ENCODE assay signal across 9 cellular contexts in genomic region chr3:139676634-139677197, GRCh38. TPM values are rescaled to one million over a fixed set of nuclear protein-coding genes. Genes with fewer than 3 reads are reported as not detected.
DNase-seq lines count a peak whose midpoint lies in the region; ATAC-seq and TF ChIP-seq lines count a peak whose summit lies in the region.
"Had no signal": no experiment of that assay in that cellular context is flagged by ENCODE, and none has a peak within 500 bp of the region (broad histone marks: within the 10 kb centered on the region; RNA-seq: fewer than 3 reads in every experiment).

No MANE protein-coding gene starts in this region.

- H3K36me3 ChIP-seq in left lung (no peaks in the 10 kb centered on the region), suprapubic skin (no peaks in the 10 kb centered on the region)

- TF ChIP-seq POLR2A in suprapubic skin (IDR thresholded peaks at IDR 0.05): no peak

- CTCF ChIA-PET in activated CD4-positive, alpha-beta memory T cell treated with anti-CD3 and anti-CD28 coated beads, Interleukin-2, amount 10 ng/mL, durations not matched to agents 7 days and 5 days (lab: Charles Lee): no interaction called here

- no peak overlapping the region for H3K27ac ChIP-seq in left lung
- no peak overlapping the region for H3K27ac ChIP-seq in suprapubic skin

- H3K4me3 ChIP-seq in left lung (peak overlapping the region; percentile 76 to 82), suprapubic skin (peak overlapping the region; percentile 71)

- POLR2A ChIA-PET in activated CD4-positive, alpha-beta memory T cell treated with anti-CD3 and anti-CD28 coated beads, Interleukin-2, amount 10 ng/mL, durations not matched to agents 7 days and 5 days (lab: Charles Lee): no interaction called here

- H3K4me3 Mint-ChIP-seq in activated T-cell treated with anti-CD3 and anti-CD28 coated beads, Interleukin-2, amount 50 U/mL, for 4 hours: peak overlapping the region; percentile 83
- peak overlapping the region; percentile 19 for H3K4me3 Mint-ChIP-seq in activated CD4-positive, alpha-beta memory T cell treated with anti-CD3 and anti-CD28 coated beads, Interleukin-2, amount 10 ng/mL, durations not matched to agents 7 days and 5 days

- H3K4me1 ChIP-seq in left lung: peaks cover 0 to 11% of the 10 kb centered on the region in 2 donors
- peaks cover 21% of the 10 kb centered on the region for H3K4me1 ChIP-seq in suprapubic skin

- no peaks in the 10 kb centered on the region for H3K27me3 Mint-ChIP-seq in activated T-cell treated with anti-CD3 and anti-CD28 coated beads, Interleukin-2, amount 50 U/mL, for 4 hours (ENCODE audit: low read depth)
- peaks cover 2% of the 10 kb centered on the region for H3K27me3 Mint-ChIP-seq in activated CD4-positive, alpha-beta memory T cell treated with anti-CD3 and anti-CD28 coated beads, Interleukin-2, amount 10 ng/mL, durations not matched to agents 7 days and 5 days
- H3K27me3 Mint-ChIP-seq: stimulated activated memory B cell treated with anti-CD40 and anti-IgM and Interleukin-4, amounts not matched to agents 10 μg/mL and 1 μg/mL and 100 μg/mL, for 72 hours had no signal

- no peaks in the 10 kb centered on the region for H3K27me3 ChIP-seq in left lung
- no peaks in the 10 kb centered on the region for H3K27me3 ChIP-seq in suprapubic skin

- no peaks in the 10 kb centered on the region for H3K36me3 Mint-ChIP-seq in activated T-cell treated with anti-CD3 and anti-CD28 coated beads, Interleukin-2, amount 50 U/mL, for 4 hours (ENCODE audit: insufficient read depth)
- H3K36me3 Mint-ChIP-seq in activated CD4-positive, alpha-beta memory T cell treated with anti-CD3 and anti-CD28 coated beads, Interleukin-2, amount 10 ng/mL, durations not matched to agents 7 days and 5 days (ENCODE audit: low read depth): no peaks in the 10 kb centered on the region
- H3K36me3 Mint-ChIP-seq: stimulated activated memory B cell treated with anti-CD40 and anti-IgM and Interleukin-4, amounts not matched to agents 10 μg/mL and 1 μg/mL and 100 μg/mL, for 72 hours had no signal

- no peak overlapping the region for H3K27ac Mint-ChIP-seq in activated CD4-positive, alpha-beta memory T cell treated with anti-CD3 and anti-CD28 coated beads, Interleukin-2, amount 10 ng/mL, durations not matched to agents 7 days and 5 days
- H3K27ac Mint-ChIP-seq: stimulated activated memory B cell treated with anti-CD40 and anti-IgM and Interleukin-4, amounts not matched to agents 10 μg/mL and 1 μg/mL and 100 μg/mL, for 72 hours had no signal

- H3K9me3 Mint-ChIP-seq in activated T-cell treated with anti-CD3 and anti-CD28 coated beads, Interleukin-2, amount 50 U/mL, for 4 hours: no peaks in the 10 kb centered on the region
- no peaks in the 10 kb centered on the region for H3K9me3 Mint-ChIP-seq in activated CD4-positive, alpha-beta memory T cell treated with anti-CD3 and anti-CD28 coated beads, Interleukin-2, amount 10 ng/mL, durations not matched to agents 7 days and 5 days
- H3K9me3 Mint-ChIP-seq: stimulated activated memory B cell treated with anti-CD40 and anti-IgM and Interleukin-4, amounts not matched to agents 10 μg/mL and 1 μg/mL and 100 μg/mL, for 72 hours had no signal

- H3K9me3 ChIP-seq in left lung (no peaks in the 10 kb centered on the region), suprapubic skin (no peaks in the 10 kb centered on the region)

- no peak for ATAC-seq in activated T-cell treated with anti-CD3 and anti-CD28 coated beads, Interleukin-2, amount 50 U/mL, for 4 hours
- ATAC-seq in left lung (no peak), HG02571 (IDR thresholded peaks at IDR 0.05; ENCODE audit: unreplicated experiment) (no peak)

- 86% methylated on average over 5 of the region's 5 CpGs for WGBS in suprapubic skin

- peaks cover 9% of the 10 kb centered on the region for H3K4me1 Mint-ChIP-seq in activated T-cell treated with anti-CD3 and anti-CD28 coated beads, Interleukin-2, amount 50 U/mL, for 4 hours (ENCODE audit: low read depth)
- H3K4me1 Mint-ChIP-seq in activated CD4-positive, alpha-beta memory T cell treated with anti-CD3 and anti-CD28 coated beads, Interleukin-2, amount 10 ng/mL, durations not matched to agents 7 days and 5 days: peaks cover 4% of the 10 kb centered on the region
- H3K4me1 Mint-ChIP-seq: stimulated activated memory B cell treated with anti-CD40 and anti-IgM and Interleukin-4, amounts not matched to agents 10 μg/mL and 1 μg/mL and 100 μg/mL, for 72 hours had no signal

- TF ChIP-seq EP300 in suprapubic skin (IDR thresholded peaks at IDR 0.05): no peak

- intact Hi-C loops in left lung (cut with DNase I): no loop called here

- TF ChIP-seq CTCF in left lung (IDR thresholded peaks at IDR 0.05) (no peak), suprapubic skin (IDR thresholded peaks at IDR 0.05) (no peak)

- no peak for DNase-seq in activated T-cell treated with anti-CD3 and anti-CD28 coated beads, Interleukin-2, amount 50 U/mL, for 4 hours
- DNase-seq in activated T-cell treated with anti-CD3 and anti-CD28 coated beads, Interleukin-2, amount 50 U/mL, for 48 hours: no peak
- no peak for DNase-seq in activated CD4-positive, alpha-beta memory T cell treated with anti-CD3 and anti-CD28 coated beads, Interleukin-2, amount 10 ng/mL, durations not matched to agents 7 days and 5 days
- DNase-seq in left lung (no peak), suprapubic skin (ENCODE audit: low spot score in 2 of 2) (no peak), amygdala (lab: John Stamatoyannopoulos, UW) (no peak), NCI-H1092 (lab: John Stamatoyannopoulos, UW) (no peak)

RNA-seq across cellular contexts. Expression of gene NMNAT3, which starts 1.1 kb away (rescaled TPM):
- total RNA-seq in activated T-cell treated with anti-CD3 and anti-CD28 coated beads, Interleukin-2, amount 50 U/mL, for 4 hours: 1 to 10 TPM; 2.3 to 2.7 (median 2.3) TPM
- under 1 TPM; 0.15 to 0.18 TPM for total RNA-seq in activated CD4-positive, alpha-beta memory T cell treated with anti-CD3 and anti-CD28 coated beads, Interleukin-2, amount 10 ng/mL, durations not matched to agents 7 days and 5 days
- total RNA-seq in left lung (1 to 10 TPM; 3.2 to 4.5 TPM), suprapubic skin (10 to 100 TPM; 25.0 to 41.7 (median 30.1) TPM)

Comparison
In these comparisons a context has a peak if more than half of its experiments do, and no peak if none do; other contexts are left out.
1. RNA of gene NMNAT3, which starts 1.1 kb away (total RNA-seq): 25.0 to 41.7 TPM in suprapubic skin; 3.2 to 4.5 TPM in left lung, 2.3 to 2.7 TPM in activated T-cell treated with anti-CD3 and anti-CD28 coated beads, Interleukin-2, amount 50 U/mL, for 4 hours and 0.15 to 0.18 TPM in activated CD4-positive, alpha-beta memory T cell treated with anti-CD3 and anti-CD28 coated beads, Interleukin-2, amount 10 ng/mL, durations not matched to agents 7 days and 5 days; every median in the first group is over 4 times any median in the second.